Comparison of ENCODE assay signal across 8 cellular contexts in the genomic region with DNA sequence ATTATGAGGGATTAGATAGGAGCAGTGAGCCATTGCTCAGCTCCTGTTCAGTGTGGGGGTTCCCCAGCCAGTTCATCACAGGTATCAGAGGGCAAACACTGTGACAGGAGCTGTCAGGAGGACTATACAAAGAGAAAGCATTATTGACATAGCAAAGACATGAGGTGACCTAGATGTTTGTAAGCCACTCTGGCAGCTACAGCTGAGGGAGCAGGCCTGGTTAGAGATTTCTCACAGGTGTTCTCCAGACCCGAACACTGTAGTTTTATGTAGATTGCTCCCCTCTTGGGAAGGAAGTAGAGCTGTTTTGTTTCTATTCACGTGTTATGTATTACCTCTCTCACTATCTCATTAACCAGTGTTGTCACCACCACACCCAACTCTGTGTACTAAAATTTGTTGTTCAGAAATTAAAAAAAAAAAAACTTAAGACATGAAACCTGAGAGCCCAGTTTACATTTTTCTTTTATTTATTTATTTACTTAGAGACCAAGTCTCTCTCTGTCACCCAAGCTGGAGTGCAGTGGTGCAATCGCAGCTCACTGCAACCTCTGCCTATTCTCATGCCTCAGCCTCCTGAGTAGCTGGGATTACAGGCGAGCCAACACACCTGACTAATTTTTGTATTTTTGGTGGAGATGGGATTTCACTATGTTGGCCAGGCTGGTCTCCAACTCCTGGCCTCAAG.
DNase-seq lines count a peak whose midpoint lies in the region; ATAC-seq and TF ChIP-seq lines count a peak whose summit lies in the region.

No MANE protein-coding gene starts in this region.

- H3K79me2 ChIP-seq in GM23248 (ENCODE audit: insufficient read depth) = peaks cover 51% of the 10 kb centered on the region

- DNase-seq in Caki2 (ENCODE audit: low read depth) (peak; percentile 42), left colon (no peak), upper lobe of right lung (no peak), GM23248 (no peak), HT-29 (ENCODE audit: low spot score) (no peak)
- peak; percentile 57 for DNase-seq in activated CD8-positive, alpha-beta T cell treated with anti-CD3 and anti-CD28 coated beads for 36 hours

- peaks cover 27% of the 10 kb centered on the region for H3K4me1 ChIP-seq in upper lobe of right lung
- no peaks in the 10 kb centered on the region for H3K4me1 ChIP-seq in GM23248 (ENCODE audit: insufficient read depth)

- TF ChIP-seq CTCF in activated CD8-positive, alpha-beta T cell treated with anti-CD3 and anti-CD28 coated beads for 36 hours (IDR thresholded peaks at IDR 0.05) = no peak
- TF ChIP-seq CTCF in upper lobe of right lung (IDR thresholded peaks at IDR 0.05) = no peak

- intact Hi-C loops in activated CD8-positive, alpha-beta T cell treated with anti-CD3 and anti-CD28 coated beads for 36 hours (cut with micrococcal nuclease) = no loop called here
- intact Hi-C loops in left colon (cut with DNase I, micrococcal nuclease) (loop anchor here in 1 of 2 donors (10.0 kb wide), 1 partner anchor 227 kb away; no protein-coding TSS in a partner anchor), upper lobe of right lung (cut with DNase I) (no loop called here)

- WGBS in GM23248 (ENCODE audit: low coverage in 1 of 2, low lambda C conversion rate in 2 of 2, missing lambda C conversion rate in 2 of 2), 2 experiments = 68 to 75% methylated on average over 4 of the region's 4 CpGs

- no peak overlapping the region for H2AFZ ChIP-seq in GM23248

- H3K9me3 Mint-ChIP-seq in IgD-negative memory B cell = no peaks in the 10 kb centered on the region
- H3K9me3 Mint-ChIP-seq in activated CD8-positive, alpha-beta T cell treated with anti-CD3 and anti-CD28 coated beads for 36 hours = no peaks in the 10 kb centered on the region

- H4K20me1 ChIP-seq in GM23248 (ENCODE audit: insufficient read depth) = 0 out of 2 replicates have a peak, but pooled peaks cover 4% of the 10 kb centered on the region

- H3K36me3 Mint-ChIP-seq in IgD-negative memory B cell = peaks cover 2% of the 10 kb centered on the region
- H3K36me3 Mint-ChIP-seq in activated CD8-positive, alpha-beta T cell treated with anti-CD3 and anti-CD28 coated beads for 36 hours (ENCODE audit: low read depth) = peaks cover 2% of the 10 kb centered on the region

- in situ Hi-C loops in Caki2 (cut with HindIII; ENCODE audit: low pct_unique_long_range_greater_than_20kb, low sequenced_read_pairs) (no loop called here), GM23248 (cut with MboI) (loop anchor here (10.0 kb wide), 1 partner anchor 227 kb away; no protein-coding TSS in a partner anchor)

- H3K4me3 Mint-ChIP-seq in IgD-negative memory B cell = peak overlapping the region; percentile 2 to 87 (median 54)
- peak overlapping the region; percentile 18 for H3K4me3 Mint-ChIP-seq in activated CD8-positive, alpha-beta T cell treated with anti-CD3 and anti-CD28 coated beads for 36 hours

- no peaks in the 10 kb centered on the region for H3K27me3 Mint-ChIP-seq in IgD-negative memory B cell
- no peaks in the 10 kb centered on the region for H3K27me3 Mint-ChIP-seq in activated CD8-positive, alpha-beta T cell treated with anti-CD3 and anti-CD28 coated beads for 36 hours

- CTCF ChIA-PET in activated CD8-positive, alpha-beta T cell treated with anti-CD3 and anti-CD28 coated beads for 36 hours (lab: Charles Lee) = interaction anchor here (0.8 to 2.4 kb wide), 12 partner anchors 9 to 441 kb away, joined by 3 to 8 read pairs (median 3); no protein-coding TSS in a partner anchor

- no peak overlapping the region for H3K4me2 ChIP-seq in GM23248 (ENCODE audit: unreplicated experiment)

- H3K36me3 ChIP-seq in upper lobe of right lung (no peaks in the 10 kb centered on the region), GM23248 (ENCODE audit: low read depth) (no peaks in the 10 kb centered on the region)

- H3K27ac Mint-ChIP-seq in IgD-negative memory B cell = peak overlapping the region; percentile 30 to 95 (median 90)
- peak overlapping the region; percentile 68 for H3K27ac Mint-ChIP-seq in activated CD8-positive, alpha-beta T cell treated with anti-CD3 and anti-CD28 coated beads for 36 hours

- H3F3A ChIP-seq in GM23248 (ENCODE audit: insufficient read depth) = no peaks in the 10 kb centered on the region

- H3K27ac ChIP-seq in upper lobe of right lung (no peak overlapping the region), GM23248 (no peak overlapping the region)

- H3K9me3 ChIP-seq in upper lobe of right lung = no peaks in the 10 kb centered on the region
- no peaks in the 10 kb centered on the region for H3K9me3 ChIP-seq in GM23248 (ENCODE audit: low read depth)

- H3K4me1 Mint-ChIP-seq in IgD-negative memory B cell = peaks cover 20 to 27% (median 24%) of the 10 kb centered on the region in 3 donors
- H3K4me1 Mint-ChIP-seq in activated CD8-positive, alpha-beta T cell treated with anti-CD3 and anti-CD28 coated beads for 36 hours (ENCODE audit: low read depth) = peaks cover 35% of the 10 kb centered on the region

- peak; percentile 84 for ATAC-seq in GM21447 (IDR thresholded peaks at IDR 0.05; ENCODE audit: unreplicated experiment)
- ATAC-seq in activated CD8-positive, alpha-beta T cell treated with anti-CD3 and anti-CD28 coated beads for 36 hours = peak; percentile 96
- peak; percentile 87 for ATAC-seq in left colon
- peak; percentile 81 for ATAC-seq in upper lobe of right lung

- H3K4me3 ChIP-seq in upper lobe of right lung (no peak overlapping the region), GM23248 (no peak overlapping the region)

- H3K27me3 ChIP-seq in upper lobe of right lung (no peaks in the 10 kb centered on the region), GM23248 (replicated peaks; ENCODE audit: insufficient read depth) (no peaks in the 10 kb centered on the region)

- no peaks in the 10 kb centered on the region for H3K9me2 ChIP-seq in GM23248 (ENCODE audit: insufficient read depth)

- no peak overlapping the region for H3K9ac ChIP-seq in GM23248

- POLR2A ChIA-PET in activated CD8-positive, alpha-beta T cell treated with anti-CD3 and anti-CD28 coated beads for 36 hours (lab: Charles Lee) = interaction anchor here (1.5 kb wide), 1 partner anchor 17 kb away, joined by 3 read pairs; no protein-coding TSS in a partner anchor

Comparison
In these comparisons a context has a peak if more than half of its experiments do, and no peak if none do; other contexts are left out.
1. DNase-seq: peak in Caki2 (single experiment) and activated CD8-positive, alpha-beta T cell treated with anti-CD3 and anti-CD28 coated beads for 36 hours (single experiment); none in left colon (0 of 2), upper lobe of right lung (single experiment), GM23248 (single experiment) and HT-29 (single experiment).
2. Peak in every context shown above with its lines, with median percentiles within 50 percentile points of each other: ATAC-seq.